ENCODE assay signal across 11 cellular contexts in genomic region chr15:29921130-29921601, GRCh38.
DNase-seq lines count a peak whose midpoint lies in the region; ATAC-seq and TF ChIP-seq lines count a peak whose summit lies in the region.
"Had no signal": no experiment of that assay in that cellular context is flagged by ENCODE, and none has a peak within 500 bp of the region (broad histone marks: within the 10 kb centered on the region; RNA-seq: fewer than 3 reads in every experiment).

No MANE protein-coding gene starts in this region.

- H3K27ac ChIP-seq in PC-3 (ENCODE audit: low read length) (peak overlapping the region; percentile 82), esophagus squamous epithelium (peak overlapping the region in 3 of 4 donors; percentile 32 to 58 (median 47))

- H3K27me3 ChIP-seq in PC-3 (ENCODE audit: low read length) (no peaks in the 10 kb centered on the region), esophagus squamous epithelium (peaks cover 0 to 5% (median 0%) of the 10 kb centered on the region in 4 donors)

- H3K9me3 ChIP-seq in PC-3 (ENCODE audit: low read length) (no peaks in the 10 kb centered on the region), esophagus squamous epithelium (no peaks in the 10 kb centered on the region)

- H3K36me3 Mint-ChIP-seq in nephron (ENCODE audit: low read depth), result no peaks in the 10 kb centered on the region
- H3K36me3 Mint-ChIP-seq: activated naive CD4-positive, alpha-beta T cell treated with anti-CD3 and anti-CD28 coated beads, Interleukin-2, amount 50 U/mL, for 24 hours had no signal

- BruUV-seq in PC-3 (replicated peaks; lab: Mats Ljungman, UMichigan), result no TSS peak

- H3K4me1 Mint-ChIP-seq in nephron, result peaks cover 35% of the 10 kb centered on the region
- H3K4me1 Mint-ChIP-seq: activated naive CD4-positive, alpha-beta T cell treated with anti-CD3 and anti-CD28 coated beads, Interleukin-2, amount 50 U/mL, for 24 hours had no signal

- H3F3A ChIP-seq in PC-3 (ENCODE audit: low read length, unreplicated experiment), result peaks cover 5% of the 10 kb centered on the region

- no peaks in the 10 kb centered on the region for H3K79me2 ChIP-seq in PC-3 (ENCODE audit: low read length)

- H2AFZ ChIP-seq in PC-3 (ENCODE audit: low read length), result peak overlapping the region; percentile 62

- peak overlapping the region; percentile 10; the same call in 1 of the 2 replicates for H3K9ac ChIP-seq in PC-3 (ENCODE audit: low read length)

- peak; percentile 27 for ATAC-seq in PC-3
- ATAC-seq in GM21360 (IDR thresholded peaks at IDR 0.05; ENCODE audit: unreplicated experiment), result no peak
- ATAC-seq in GM21786 (IDR thresholded peaks at IDR 0.05; ENCODE audit: unreplicated experiment), result no peak
- no peak for ATAC-seq in HG03095 (IDR thresholded peaks at IDR 0.05; ENCODE audit: unreplicated experiment)
- ATAC-seq: SK-N-SH treated with all-trans-retinoic acid at 6 μM for 48 hours had no signal

- peak overlapping the region in 2 of 3 experiments; percentile 6 to 17 for H3K4me3 Mint-ChIP-seq in nephron
- H3K4me3 Mint-ChIP-seq: activated naive CD4-positive, alpha-beta T cell treated with anti-CD3 and anti-CD28 coated beads, Interleukin-2, amount 50 U/mL, for 24 hours had no signal

- peak; percentile 48 for DNase-seq in ELR (ENCODE audit: low read depth)
- DNase-seq in PC-3, result peak; percentile 94
- DNase-seq in esophagus squamous epithelium (lab: John Stamatoyannopoulos, UW), result no peak
- no peak for DNase-seq in H4 (ENCODE audit: low spot score)
- DNase-seq: stimulated activated CD4-positive, alpha-beta T cell treated with anti-CD3 and anti-CD28 coated beads, Interleukin-15, amount 100 ng/mL, for 24 hours had no signal

- intact Hi-C loops in PC-3 (cut with micrococcal nuclease), result loop anchor here (2.0 kb wide), 3 partner anchors 14 to 100 kb away; no protein-coding TSS in a partner anchor
- intact Hi-C loops in esophagus squamous epithelium (cut with DNase I), result no loop called here

- H4K20me1 ChIP-seq in PC-3 (ENCODE audit: low read length), result no peaks in the 10 kb centered on the region

- CTCF ChIA-PET in PC-3 (lab: Charles Lee), result interaction anchor here (1.2 kb wide), 1 partner anchor 174 kb away, joined by 3 read pairs; no protein-coding TSS in a partner anchor

- H3K36me3 ChIP-seq in PC-3 (ENCODE audit: low read depth, low read length), result no peaks in the 10 kb centered on the region
- no peaks in the 10 kb centered on the region for H3K36me3 ChIP-seq in esophagus squamous epithelium

- 50 to 64% methylated on average over 6 of the region's 6 CpGs for WGBS in esophagus squamous epithelium, 2 donors

- peaks cover 8% of the 10 kb centered on the region for H3K27me3 Mint-ChIP-seq in nephron (ENCODE audit: low read depth)

- H3K4me1 ChIP-seq in PC-3 (ENCODE audit: insufficient read depth, low read length), result peaks cover 94% of the 10 kb centered on the region
- H3K4me1 ChIP-seq in esophagus squamous epithelium, result peaks cover 0 to 45% (median 6%) of the 10 kb centered on the region in 3 donors

- no peak for TF ChIP-seq POLR2A in esophagus squamous epithelium (IDR thresholded peaks at IDR 0.05)

- no peaks in the 10 kb centered on the region for H3K9me3 Mint-ChIP-seq in nephron
- H3K9me3 Mint-ChIP-seq: activated naive CD4-positive, alpha-beta T cell treated with anti-CD3 and anti-CD28 coated beads, Interleukin-2, amount 50 U/mL, for 24 hours had no signal

- H3K4me2 ChIP-seq in PC-3 (ENCODE audit: low read length), result peak overlapping the region; percentile 86

- TF ChIP-seq CTCF in PC-3 (conservative IDR thresholded peaks at IDR 0.05; ENCODE audit: low read depth, low read length) (no peak), esophagus squamous epithelium (IDR thresholded peaks at IDR 0.05) (no peak), nephron (IDR thresholded peaks at IDR 0.05; ENCODE audit: unreplicated experiment in 3 of 3) (no peak)

- H3K9me2 ChIP-seq in PC-3 (replicated peaks; ENCODE audit: low read length), result 0 out of 2 replicates have a peak, but pooled peaks cover 2% of the 10 kb centered on the region

- peak overlapping the region; percentile 47 to 82 (median 73) for H3K27ac Mint-ChIP-seq in nephron
- H3K27ac Mint-ChIP-seq: activated naive CD4-positive, alpha-beta T cell treated with anti-CD3 and anti-CD28 coated beads, Interleukin-2, amount 50 U/mL, for 24 hours had no signal

- H3K4me3 ChIP-seq in PC-3 (ENCODE audit: low read length) (peak overlapping the region; percentile 61), esophagus squamous epithelium (no peak overlapping the region)

- POLR2A ChIA-PET in PC-3 (lab: Charles Lee; ENCODE audit: unreplicated experiment), result interaction anchor here (0.6 kb wide), 2 partner anchors 86 to 173 kb away, joined by 3 to 4 read pairs; no protein-coding TSS in a partner anchor

Comparison
In these comparisons a context has a peak if more than half of its experiments do, and no peak if none do; other contexts are left out.
1. DNase-seq: peak in ELR (single experiment) and PC-3 (single experiment); none in esophagus squamous epithelium (single experiment) and H4 (single experiment).